15 cellular contexts compared by ENCODE assay signal in the genomic region with DNA sequence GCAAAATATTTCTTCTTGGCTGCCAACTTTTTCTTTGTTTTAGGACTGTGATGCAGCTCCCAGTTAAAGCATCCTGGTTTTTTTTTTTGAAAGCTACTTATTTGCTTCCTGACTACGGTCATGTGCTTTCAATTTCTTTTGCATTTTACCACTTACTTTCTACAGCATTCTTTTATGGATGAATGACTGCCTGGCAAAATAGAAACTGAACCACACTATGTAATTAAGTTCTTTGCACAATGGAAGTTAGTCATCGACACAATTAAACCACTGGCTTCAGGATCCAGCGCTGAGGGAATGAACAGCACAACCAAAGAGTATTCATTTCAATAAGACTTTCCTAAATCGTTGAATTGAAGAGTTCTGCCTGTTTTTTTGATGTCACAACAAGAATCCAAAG.
DNase-seq lines count a peak whose midpoint lies in the region; ATAC-seq and TF ChIP-seq lines count a peak whose summit lies in the region.
"Had no signal": no experiment of that assay in that cellular context is flagged by ENCODE, and none has a peak within 500 bp of the region (broad histone marks: within the 10 kb centered on the region; RNA-seq: fewer than 3 reads in every experiment).

No MANE protein-coding gene starts in this region.

- DNase-seq in EL = peak; percentile 41
- DNase-seq in NCI-H446 treated with DMSO at 0.1 percent for 48 hours (lab: John Stamatoyannopoulos, UW) = peak; percentile 92
- peak; percentile 83 for DNase-seq in epithelial cell of proximal tubule (ENCODE audit: low read depth)
- DNase-seq in pons (ENCODE audit: low spot score) = peak; percentile 41
- DNase-seq in COLO668 (lab: John Stamatoyannopoulos, UW; ENCODE audit: unreplicated experiment) = no peak
- no peak for DNase-seq in activated T-cell treated with anti-CD3 and anti-CD28 coated beads, Interleukin-2, amount 50 U/mL, for 1 hour
- no peak for DNase-seq in D341Med (ENCODE audit: low spot score)
- DNase-seq: activated CD4-positive, alpha-beta T cell treated with anti-CD3 and anti-CD28 coated beads for 36 hours; activated effector memory CD4-positive, alpha-beta T cell treated with Interleukin-2 at 50 U/mL for 16 hours; gastrocnemius medialis; left cardiac atrium; NCI-H345; SIG-M5; stimulated activated naive B cell treated with anti-CD40 and anti-IgM and Interleukin-4, amounts not matched to agents 10 μg/mL and 1 μg/mL and 100 μg/mL, for 72 hours had no signal

- TF ChIP-seq CTCF in epithelial cell of proximal tubule (conservative IDR thresholded peaks at IDR 0.05; ENCODE audit: low read depth, low read length) = no peak

- no peak overlapping the region for H3K4me3 ChIP-seq in epithelial cell of proximal tubule (ENCODE audit: low read depth, low read length)
- H3K4me3 ChIP-seq: gastrocnemius medialis had no signal

- no peak for ATAC-seq in GM21447 (IDR thresholded peaks at IDR 0.05; ENCODE audit: unreplicated experiment)
- ATAC-seq: activated CD4-positive, alpha-beta T cell treated with anti-CD3 and anti-CD28 coated beads for 36 hours; gastrocnemius medialis; left cardiac atrium; stimulated activated naive B cell treated with anti-CD40 and anti-IgM and Interleukin-4, amounts not matched to agents 10 μg/mL and 1 μg/mL and 100 μg/mL, for 72 hours had no signal

Comparison
In these comparisons a context has a peak if more than half of its experiments do, and no peak if none do; other contexts are left out.
1. DNase-seq: peak in EL (single experiment), NCI-H446 treated with DMSO at 0.1 percent for 48 hours (single experiment), epithelial cell of proximal tubule (single experiment) and pons (single experiment); none in COLO668 (single experiment), activated T-cell treated with anti-CD3 and anti-CD28 coated beads, Interleukin-2, amount 50 U/mL, for 1 hour (single experiment) and D341Med (single experiment).